8 cellular contexts compared by ENCODE assay signal in genomic region chr4:25377572-25377882, GRCh38. TPM values are rescaled to one million over a fixed set of nuclear protein-coding genes. Genes with fewer than 3 reads are reported as not detected.
A peak's percentile ranks its signal among the peaks of the same experiment; 100 is the strongest.
DNase-seq lines count a peak whose midpoint lies in the region; ATAC-seq and TF ChIP-seq lines count a peak whose summit lies in the region.

No MANE protein-coding gene starts in this region.

- H3K4me3 ChIP-seq in PC-9 (peak overlapping the region; percentile 92), fibroblast of lung (replicated peaks in 1 of 4; ENCODE audit: control extremely low read depth in 1 of 4, insufficient read depth in 1 of 4, low read depth in 3 of 4, low read length in 4 of 4) (peak overlapping the region; percentile 75 to 95 (median 92)), sigmoid colon (peak overlapping the region; percentile 67 to 94 (median 74))

- H3K9me2 ChIP-seq in PC-9 (ENCODE audit: insufficient read depth): no peaks in the 10 kb centered on the region

- H3K36me3 ChIP-seq in PC-9 (ENCODE audit: low read depth) (0 out of 2 replicates have a peak, but pooled peaks cover 4% of the 10 kb centered on the region), fibroblast of lung (ENCODE audit: control insufficient read depth, insufficient read depth, low read length) (peaks cover 4% of the 10 kb centered on the region), sigmoid colon (peaks cover 0 to 23% (median 4%) of the 10 kb centered on the region in 4 donors)

- H3K79me2 ChIP-seq in PC-9 (ENCODE audit: low read depth) (peaks cover 26% of the 10 kb centered on the region), fibroblast of lung (ENCODE audit: control insufficient read depth, insufficient read depth, low read length) (peaks cover 26% of the 10 kb centered on the region)

- 0 out of 2 replicates have a peak, but pooled peaks cover 5% of the 10 kb centered on the region for H3F3A ChIP-seq in PC-9 (ENCODE audit: insufficient read depth, low read depth)

- TSS peak; percentile 63 for BruUV-seq in PC-9 (replicated peaks; lab: Mats Ljungman, UMichigan)

- intact Hi-C loops in PC-9 (cut with micrococcal nuclease; ENCODE audit: unreplicated experiment): loop anchor here (1.0 to 5.0 kb wide), 2 partner anchors 65 to 215 kb away; partner anchors contain the start of genes SEPSECS and ZCCHC4
- intact Hi-C loops in sigmoid colon (cut with DNase I): loop anchor here (2.0 to 10.0 kb wide), 4 partner anchors 65 to 793 kb away; partner anchors contain the start of genes DHX15, PI4K2B and ZCCHC4

- H3K4me2 ChIP-seq in PC-9 (peak overlapping the region; percentile 85), fibroblast of lung (ENCODE audit: extremely low read depth, insufficient read depth, low read length) (peak overlapping the region; percentile 88)

- H3K27me3 ChIP-seq in PC-9 (ENCODE audit: insufficient read depth, low read depth): no peaks in the 10 kb centered on the region
- H3K27me3 ChIP-seq in fibroblast of lung (ENCODE audit: control insufficient read depth, insufficient read depth, low read length): no peaks in the 10 kb centered on the region
- no peaks in the 10 kb centered on the region for H3K27me3 ChIP-seq in sigmoid colon

- TF ChIP-seq CTCF in PC-9 (conservative IDR thresholded peaks at IDR 0.05) (no peak), fibroblast of lung (conservative IDR thresholded peaks at IDR 0.05 in 1 of 2, IDR thresholded peaks at IDR 0.05 in 1 of 2; ENCODE audit: low read depth in 1 of 2, low read length in 2 of 2) (no peak), sigmoid colon (IDR thresholded peaks at IDR 0.05) (no peak)

- WGBS in sigmoid colon, 2 donors: 1 to 3% methylated on average over 12 of the region's 12 CpGs

- POLR2A ChIA-PET in PC-9 (lab: Charles Lee; ENCODE audit: unreplicated experiment): no interaction called here

- peak overlapping the region; percentile 88 for H2AFZ ChIP-seq in PC-9
- H2AFZ ChIP-seq in fibroblast of lung (ENCODE audit: low read length): peak overlapping the region; percentile 83

- H3K9ac ChIP-seq in fibroblast of lung (ENCODE audit: insufficient read depth, low read length): peak overlapping the region; percentile 88

- ATAC-seq in GM21528 (IDR thresholded peaks at IDR 0.05; ENCODE audit: low FRiP score, unreplicated experiment): peak; percentile 25

- CTCF ChIA-PET in PC-9 (lab: Charles Lee): no interaction called here

- H3K27ac ChIP-seq in PC-9: no peak overlapping the region
- peak overlapping the region; percentile 71 for H3K27ac ChIP-seq in fibroblast of lung (ENCODE audit: insufficient read depth, low read length)
- peak overlapping the region; percentile 77 to 83 (median 80) for H3K27ac ChIP-seq in sigmoid colon

- TF ChIP-seq EP300 in sigmoid colon (IDR thresholded peaks at IDR 0.05): no peak

- DNase-seq in CD1c-positive myeloid dendritic cell (ENCODE audit: extremely low spot score): peak; percentile 6
- DNase-seq in PC-9: no peak
- DNase-seq in fibroblast of lung (ENCODE audit: low read depth in 2 of 2): no peak
- no peak for DNase-seq in sigmoid colon
- no peak for DNase-seq in retina
- DNase-seq in ureter (ENCODE audit: low spot score): no peak
- DNase-seq in HPDE6-E6E7 (ENCODE audit: extremely low spot score): no peak

- H3K9me3 ChIP-seq in PC-9 (ENCODE audit: insufficient read depth, low read depth) (no peaks in the 10 kb centered on the region), fibroblast of lung (ENCODE audit: control insufficient read depth, insufficient read depth, low read depth, low read length) (no peaks in the 10 kb centered on the region), sigmoid colon (no peaks in the 10 kb centered on the region)

- H4K20me1 ChIP-seq in PC-9 (ENCODE audit: insufficient read depth): no peaks in the 10 kb centered on the region
- H4K20me1 ChIP-seq in fibroblast of lung (ENCODE audit: control insufficient read depth, extremely low read depth, insufficient read depth, low read length): no peaks in the 10 kb centered on the region

- TF ChIP-seq POLR2A in sigmoid colon (IDR thresholded peaks at IDR 0.05): no peak

- peaks cover 11% of the 10 kb centered on the region; the same call in 1 of the 2 replicates for H3K4me1 ChIP-seq in PC-9 (replicated peaks; ENCODE audit: insufficient read depth)
- H3K4me1 ChIP-seq in fibroblast of lung (ENCODE audit: control insufficient read depth, extremely low read depth, insufficient read depth, low read length): peaks cover 4% of the 10 kb centered on the region
- peaks cover 0 to 22% (median 19%) of the 10 kb centered on the region in 4 donors for H3K4me1 ChIP-seq in sigmoid colon

RNA-seq across cellular contexts. Expression of gene ANAPC4, which starts 0.5 kb away (rescaled TPM):
- 22.9 and 25.8 TPM in 2 replicates for total RNA-seq in PC-9 (2021)
- 23.4 and 27.1 TPM in 2 replicates for total RNA-seq in fibroblast of lung
- 15.0 and 15.9 TPM in 2 replicates for polyA plus RNA-seq in fibroblast of lung
- polyA plus RNA-seq in fibroblast of lung (2012): 13.7 and 15.4 TPM in 2 replicates
- polyA minus RNA-seq in fibroblast of lung (ENCODE audit: low replicate concordance): 1.7 and 2.2 TPM in 2 replicates
- 10 to 100 TPM; 31.4 to 75.1 (median 34.5) TPM for total RNA-seq in sigmoid colon
- polyA plus RNA-seq in sigmoid colon: 10 to 100 TPM in 2 of 3 donors, 1 to 10 TPM in 1; 8.8 to 18.7 (median 12.0) TPM
- 44.0 TPM for total RNA-seq in ureter
